ENCODE assay signal across 13 cellular contexts in the genomic region with DNA sequence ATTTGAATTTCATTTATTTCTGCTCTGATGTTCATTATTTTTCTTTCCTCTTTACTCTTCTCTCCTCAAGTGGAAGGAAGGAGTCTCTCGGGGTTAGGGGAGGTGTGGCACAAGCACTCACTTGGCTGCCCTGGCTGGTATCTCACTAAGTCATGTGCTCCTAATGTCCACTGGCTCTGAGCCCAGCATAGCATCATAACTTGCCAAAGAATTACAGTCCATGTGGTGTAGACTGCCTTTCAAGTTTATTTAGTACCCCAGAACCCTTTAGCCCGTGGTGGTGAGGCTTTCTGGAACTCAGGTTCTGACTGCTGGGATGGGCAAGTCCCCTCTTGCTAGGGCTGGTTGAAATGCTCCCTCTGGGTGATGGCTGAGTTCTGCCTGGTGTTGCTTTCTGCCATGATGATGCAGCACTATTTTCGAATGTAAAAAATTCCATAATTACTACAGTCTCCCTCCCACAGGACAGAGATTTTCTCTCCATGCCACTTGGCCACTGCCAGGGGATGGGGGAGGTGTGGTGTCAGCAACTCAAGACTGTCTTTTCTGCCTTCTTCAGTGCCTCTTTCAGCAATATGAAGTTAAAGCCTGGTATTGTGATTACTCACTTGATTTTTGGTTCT. TPM values are rescaled to one million over a fixed set of nuclear protein-coding genes. Genes with fewer than 3 reads are reported as not detected.
DNase-seq lines count a peak whose midpoint lies in the region; ATAC-seq, FAIRE-seq and TF ChIP-seq lines count a peak whose summit lies in the region.
"Had no signal": no experiment of that assay in that cellular context is flagged by ENCODE, and none has a peak within 500 bp of the region (broad histone marks: within the 10 kb centered on the region; RNA-seq: fewer than 3 reads in every experiment).

No MANE protein-coding gene starts in this region.

- dilution Hi-C loops in keratinocyte (cut with MboI; ENCODE audit: extremely low pct_ligation_motif_present, low sequenced_read_pairs), result no loop called here

- DNase-seq in right lobe of liver (peak; percentile 55 to 78 (median 68)), HepG2 (ENCODE audit: low spot score) (no peak), astrocyte of the spinal cord (ENCODE audit: low read depth, low spot score) (peak; percentile 51), keratinocyte (ENCODE audit: low read depth, low spot score) (no peak), NOMO-1 treated with dmso at 0.1 percent for 144 hours (lab: John Stamatoyannopoulos, UW; ENCODE audit: unreplicated experiment) (no peak), SKM-1 treated with dmso at 0.1 percent for 144 hours (lab: John Stamatoyannopoulos, UW; ENCODE audit: unreplicated experiment) (no peak), NCI-H146 (lab: John Stamatoyannopoulos, UW) (no peak)
- DNase-seq: effector CD4-positive, alpha-beta T cell; immature natural killer cell; NCI-H1417 treated with DMSO at 0.1 percent for 48 hours; PC-9; stimulated activated CD4-positive, alpha-beta T cell treated with anti-CD3 and anti-CD28 coated beads, Interleukin-1b, Interleukin-23, amount 100 ng/mL, for 48 hours had no signal

- POLR2A ChIA-PET in HepG2 (lab: Yijun Ruan, JAX), result no interaction called here

- H3K4me2 ChIP-seq in HepG2 (ENCODE audit: low read depth, low read length) (no peak overlapping the region), keratinocyte (ENCODE audit: control insufficient read depth, extremely low read depth, insufficient read depth, low read depth, low read length) (peak overlapping the region; percentile 2)
- H3K4me2 ChIP-seq: PC-9 had no signal

- H3K27me3 ChIP-seq in right lobe of liver, result no peaks in the 10 kb centered on the region
- H3K27me3 ChIP-seq in HepG2 (ENCODE audit: control insufficient read depth in 1 of 2, insufficient read depth in 2 of 2, low read length in 2 of 2), result no peaks in the 10 kb centered on the region
- no peaks in the 10 kb centered on the region for H3K27me3 ChIP-seq in keratinocyte (ENCODE audit: control insufficient read depth, extremely low read depth, insufficient read depth, low read length)

- no peaks in the 10 kb centered on the region for H3K79me2 ChIP-seq in HepG2 (ENCODE audit: insufficient read depth, low read length)
- H3K79me2 ChIP-seq in keratinocyte (ENCODE audit: control insufficient read depth, insufficient read depth, low read length), result no peaks in the 10 kb centered on the region

- TF ChIP-seq CTCF in right lobe of liver (IDR thresholded peaks at IDR 0.05) (no peak), HepG2 (CRISPR knock-in tag; IDR thresholded peaks at IDR 0.05) (no peak), astrocyte of the spinal cord (IDR thresholded peaks at IDR 0.05; ENCODE audit: low read depth, low read length) (no peak), keratinocyte (optimal IDR thresholded peaks at IDR 0.05 in 1 of 3, IDR thresholded peaks at IDR 0.05 in 1 of 3, conservative IDR thresholded peaks at IDR 0.05 in 1 of 3; ENCODE audit: extremely low read depth in 1 of 3, insufficient read depth in 2 of 3, low read length in 3 of 3) (no peak)

- H3K4me3 ChIP-seq in right lobe of liver (no peak overlapping the region), HepG2 (replicated peaks in 1 of 3; ENCODE audit: insufficient read depth in 1 of 3, low read depth in 2 of 3, low read length in 3 of 3) (no peak overlapping the region), astrocyte of the spinal cord (ENCODE audit: low read depth, low read length) (no peak overlapping the region), keratinocyte (ENCODE audit: control insufficient read depth in 2 of 3, extremely low read depth in 1 of 3, insufficient read depth in 2 of 3, low read depth in 1 of 3, low read length in 3 of 3) (no peak overlapping the region)
- H3K4me3 ChIP-seq: PC-9 had no signal

- peak; percentile 84 to 98 (median 90) for ATAC-seq in right lobe of liver
- no peak for ATAC-seq in HepG2
- ATAC-seq in GM21717 (IDR thresholded peaks at IDR 0.05; ENCODE audit: unreplicated experiment), result no peak

- no peak for TF ChIP-seq RAD21 in HepG2 (CRISPR knock-in tag; IDR thresholded peaks at IDR 0.05)

- peaks cover 0 to 5% (median 0%) of the 10 kb centered on the region in 4 donors for H3K4me1 ChIP-seq in right lobe of liver
- no peaks in the 10 kb centered on the region for H3K4me1 ChIP-seq in HepG2 (ENCODE audit: insufficient read depth, low read length)
- peaks cover 6% of the 10 kb centered on the region for H3K4me1 ChIP-seq in keratinocyte (ENCODE audit: control insufficient read depth, extremely low read depth, insufficient read depth, low read length)

- FAIRE-seq in HepG2 (lab: Jason Lieb, UNC) (no peak), keratinocyte (lab: Jason Lieb, UNC) (no peak)

- in situ Hi-C loops in HepG2 (cut with HindIII; ENCODE audit: extremely low pct_ligation_motif_present, low pct_unique_long_range_greater_than_20kb), result no loop called here
- in situ Hi-C loops in astrocyte of the spinal cord (cut with HindIII; ENCODE audit: low sequenced_read_pairs), result no loop called here

- no peak overlapping the region for H3K27ac ChIP-seq in right lobe of liver
- H3K27ac ChIP-seq in HepG2 (ENCODE audit: extremely low read length, insufficient read depth, low read length), result no peak overlapping the region
- H3K27ac ChIP-seq in keratinocyte (ENCODE audit: control insufficient read depth, insufficient read depth, low read length), result peak overlapping the region; percentile 45
- H3K27ac ChIP-seq: PC-9 had no signal

- no TSS peak for BruUV-seq in HepG2 (replicated peaks; lab: Mats Ljungman, UMichigan)

- H3K9ac ChIP-seq in HepG2 (ENCODE audit: insufficient read depth, low read depth, low read length) (no peak overlapping the region), keratinocyte (ENCODE audit: control insufficient read depth, extremely low read depth, insufficient read depth, low read length) (no peak overlapping the region)

- CTCF ChIA-PET in HepG2 (lab: Yijun Ruan, JAX; ENCODE audit: low intra/inter-chr PET ratio, low total read pairs), result no interaction called here

- H4K20me1 ChIP-seq in HepG2 (ENCODE audit: insufficient read depth, low read length) (no peaks in the 10 kb centered on the region), keratinocyte (ENCODE audit: control insufficient read depth, extremely low read depth, insufficient read depth, low read length) (no peaks in the 10 kb centered on the region)

- no peak for TF ChIP-seq POLR2A in right lobe of liver (IDR thresholded peaks at IDR 0.05)
- no peak for TF ChIP-seq POLR2A in HepG2 (IDR thresholded peaks at IDR 0.05; ENCODE audit: insufficient read depth in 1 of 2, low read depth in 2 of 2, low read length in 2 of 2)

- WGBS in right lobe of liver (ENCODE audit: insufficient coverage, low coverage, low lambda C conversion rate, missing lambda C conversion rate), result 0% methylated on average over 1 of the region's 3 CpGs
- WGBS in HepG2 (ENCODE audit: low lambda C conversion rate), result 100% methylated on average over 2 of the region's 3 CpGs

- no peaks in the 10 kb centered on the region for H3K36me3 ChIP-seq in right lobe of liver
- H3K36me3 ChIP-seq in HepG2 (replicated peaks in 1 of 2; ENCODE audit: control insufficient read depth in 1 of 2, insufficient read depth in 2 of 2, low read length in 2 of 2), result peaks cover 0 to 1% of the 10 kb centered on the region in 2 experiments; a peak in 3 of 5 replicates
- H3K36me3 ChIP-seq in keratinocyte (ENCODE audit: control insufficient read depth in 2 of 2, extremely low read depth in 1 of 2, insufficient read depth in 2 of 2, low read length in 2 of 2), result peaks cover 2 to 3% of the 10 kb centered on the region in 2 experiments

- TF ChIP-seq EP300 in HepG2 (IDR thresholded peaks at IDR 0.05; ENCODE audit: low read depth in 2 of 2, low read length in 2 of 2) (no peak), HepG2 (CRISPR knock-in tag; IDR thresholded peaks at IDR 0.05; ENCODE audit: borderline replicate concordance) (no peak)

- no peaks in the 10 kb centered on the region for H3K9me3 ChIP-seq in right lobe of liver
- peaks cover 20% of the 10 kb centered on the region for H3K9me3 ChIP-seq in HepG2 (ENCODE audit: low read length)
- H3K9me3 ChIP-seq in keratinocyte (ENCODE audit: control insufficient read depth, low read depth, low read length), result peaks cover 8% of the 10 kb centered on the region

- no peaks in the 10 kb centered on the region for H3K9me1 ChIP-seq in keratinocyte (ENCODE audit: control insufficient read depth, extremely low read depth, insufficient read depth, low read length)

- intact Hi-C loops in right lobe of liver (cut with DNase I), result no loop called here
- intact Hi-C loops in HepG2 (cut with micrococcal nuclease; ENCODE audit: unreplicated experiment), result no loop called here

- no peak overlapping the region for H2AFZ ChIP-seq in HepG2 (ENCODE audit: low read length)
- H2AFZ ChIP-seq in keratinocyte (ENCODE audit: control insufficient read depth, low read length), result peak overlapping the region; percentile 71
- H2AFZ ChIP-seq: PC-9 had no signal

RNA-seq across cellular contexts. Expression of a gene that starts 22.2 kb away (rescaled TPM):
- 10 to 100 TPM in 1 of 6 experiments, 1 to 10 TPM in 5; 7.2 to 15.3 (median 9.0) TPM for total RNA-seq in right lobe of liver
- 22.3 and 26.5 TPM in 2 replicates for total RNA-seq in HepG2 (2016; rRNA removed; fragmentation: Illumina TruSeq; extraction: Trizol)
- total RNA-seq in HepG2 (2016; cell fraction: cytosol; rRNA removed; fragmentation: Illumina TruSeq; extraction: Trizol; ENCODE audit: low read depth), result 123 and 142 TPM in 2 replicates
- total RNA-seq in HepG2 (2016; cell fraction: insoluble cytoplasmic fraction; rRNA removed; fragmentation: Illumina TruSeq; extraction: Trizol), result 24.8 and 24.9 TPM in 2 replicates
- total RNA-seq in HepG2 (2016; cell fraction: membrane; rRNA removed; fragmentation: Illumina TruSeq; extraction: Trizol), result 41.1 and 45.7 TPM in 2 replicates
- 21.2 and 24.6 TPM in 2 replicates for total RNA-seq in HepG2 (2016; cell fraction: nucleus; rRNA removed; fragmentation: Illumina TruSeq; extraction: Trizol)
- polyA plus RNA-seq in HepG2 (2011; rRNA removed), result 7.6 and 9.6 TPM in 2 replicates
- polyA plus RNA-seq in HepG2 (2011; cell fraction: cytosol; rRNA removed), result 8.1 and 9.2 TPM in 2 replicates
- polyA plus RNA-seq in HepG2 (2011; cell fraction: nucleus; rRNA removed), result 4.7 and 6.1 TPM in 2 replicates
- polyA plus RNA-seq in HepG2 (2012), result 10.5 and 15.9 TPM in 2 replicates
- polyA plus RNA-seq in HepG2 (2016; cell fraction: cytosol; fragmentation: Illumina TruSeq; extraction: Trizol; ENCODE audit: low read depth), result 7.2 and 9.7 TPM in 2 replicates
- polyA plus RNA-seq in HepG2 (2016; cell fraction: insoluble cytoplasmic fraction; fragmentation: Illumina TruSeq; extraction: Trizol; ENCODE audit: low read depth), result 25.7 and 30.8 TPM in 2 replicates
- 11.7 and 12.5 TPM in 2 replicates for polyA plus RNA-seq in HepG2 (2016; cell fraction: membrane; fragmentation: Illumina TruSeq; extraction: Trizol; ENCODE audit: low read depth)
- polyA plus RNA-seq in HepG2 (2016; cell fraction: nucleus; fragmentation: Illumina TruSeq; extraction: Trizol; ENCODE audit: insufficient read depth, low read depth), result 23.4 and 24.3 TPM in 2 replicates
- 1.3 and 3.1 TPM in 2 replicates for polyA minus RNA-seq in HepG2 (2011; rRNA and poly(A)+ RNA removed; ENCODE audit: low replicate concordance)
- 10.3 and 11.1 TPM in 2 replicates for polyA minus RNA-seq in HepG2 (2011; cell fraction: cytosol; rRNA and poly(A)+ RNA removed)
- 21.1 and 29.0 TPM in 2 replicates for polyA minus RNA-seq in HepG2 (2011; cell fraction: nucleus; rRNA and poly(A)+ RNA removed)
- 11.0 to 19.6 TPM (median 11.4 TPM) in 3 replicates for polyA plus RNA-seq in keratinocyte
- polyA plus RNA-seq in keratinocyte (2011; ENCODE audit: low read depth), result 46.1 TPM
- polyA plus RNA-seq in keratinocyte (2011; cell fraction: cytosol; rRNA removed), result 14.3 and 20.0 TPM in 2 replicates
- 7.6 and 11.4 TPM in 2 replicates for polyA plus RNA-seq in keratinocyte (2011; cell fraction: nucleus; rRNA removed)
- 10.7 and 13.1 TPM in 2 replicates for polyA plus RNA-seq in keratinocyte (2012; ENCODE audit: low replicate concordance)
- 1.2 to 11.8 TPM (median 3.3 TPM) in 3 replicates for polyA minus RNA-seq in keratinocyte
- polyA minus RNA-seq in keratinocyte (2011; cell fraction: cytosol; rRNA and poly(A)+ RNA removed), result 20.3 TPM
- 7.1 and 15.6 TPM in 2 replicates for polyA minus RNA-seq in keratinocyte (2011; cell fraction: nucleus; rRNA and poly(A)+ RNA removed)

Comparison
In these comparisons a context has a peak if more than half of its experiments do, and no peak if none do; other contexts are left out.
1. ATAC-seq: peak in right lobe of liver (4 of 4); none in HepG2 (single experiment) and GM21717 (single experiment).
2. DNase-seq: peak in right lobe of liver (3 of 3) and astrocyte of the spinal cord (single experiment); none in HepG2 (single experiment), keratinocyte (single experiment), NOMO-1 treated with dmso at 0.1 percent for 144 hours (single experiment), SKM-1 treated with dmso at 0.1 percent for 144 hours (single experiment) and NCI-H146 (single experiment).